ENCODE assay signal across 12 cellular contexts in genomic region chr3:39192490-39193092, GRCh38. TPM values are rescaled to one million over a fixed set of nuclear protein-coding genes. Genes with fewer than 3 reads are reported as not detected.
DNase-seq lines count a peak whose midpoint lies in the region; ATAC-seq, FAIRE-seq and TF ChIP-seq lines count a peak whose summit lies in the region.
"Had no signal": no experiment of that assay in that cellular context is flagged by ENCODE, and none has a peak within 500 bp of the region (broad histone marks: within the 10 kb centered on the region; RNA-seq: fewer than 3 reads in every experiment).

Gene XIRP1 (minus strand): TSS chr3:39192595. CDS start chr3:39189445, 3,150 bp downstream.

- no peak within 1 kb of the TSS for H3K27ac ChIP-seq in GM12878 (ENCODE audit: control insufficient read depth, insufficient read depth)

- in situ Hi-C loops in GM12878 (cut with MboI), result no loop called here

- POLR2A ChIA-PET in GM12878 (lab: Charles Lee), result interaction anchor here (1.2 to 2.9 kb wide), 4 partner anchors 13 to 99 kb away, joined by 3 to 13 read pairs (median 4); no protein-coding TSS in a partner anchor

- FAIRE-seq in GM12878 (lab: Jason Lieb, UNC), result no peak

- TF ChIP-seq CTCF in GM12878 (IDR thresholded peaks at IDR 0.05 in 2 of 3, conservative IDR thresholded peaks at IDR 0.05 in 1 of 3; ENCODE audit: control insufficient read depth in 2 of 3, extremely low read depth in 1 of 3, insufficient read depth in 1 of 3, low read depth in 3 of 3, low read length in 3 of 3) (no peak), neural crest cell (conservative IDR thresholded peaks at IDR 0.05) (no peak), GM10266 (IDR thresholded peaks at IDR 0.05; ENCODE audit: control insufficient read depth, insufficient read depth, low read depth, missing control alignments) (no peak)

- H3K27me3 ChIP-seq in GM12878 (replicated peaks in 1 of 2; ENCODE audit: control insufficient read depth in 2 of 2, insufficient read depth in 2 of 2, low read length in 1 of 2), result 0 out of 4 replicates have a peak, but pooled peaks cover 0 to 1% of the 10 kb centered on the region in 2 experiments

- no peak within 1 kb of the TSS for H2AFZ ChIP-seq in GM12878 (ENCODE audit: control insufficient read depth, low read depth, low read length)

- RAD21 ChIA-PET in GM12878 (lab: Charles Lee; ENCODE audit: unreplicated experiment), result interaction anchor here (0.8 to 16.9 kb wide), 9 partner anchors 8 to 185 kb away, joined by 3 to 456 read pairs (median 6); no protein-coding TSS in a partner anchor

- H3K27me3 Mint-ChIP-seq in neural crest cell (ENCODE audit: low read depth), result peaks cover 19% of the 10 kb centered on the region

- peak within 1 kb of the TSS; percentile 84 for H3K27ac Mint-ChIP-seq in neural crest cell (ENCODE audit: unreplicated experiment)
- H3K27ac Mint-ChIP-seq: WTC11 had no signal

- H3K36me3 Mint-ChIP-seq in neural crest cell (ENCODE audit: low read depth), result no peaks in the 10 kb centered on the region
- H3K36me3 Mint-ChIP-seq: WTC11 had no signal

- no peaks in the 10 kb centered on the region for H3K36me3 ChIP-seq in GM12878 (ENCODE audit: control insufficient read depth in 2 of 2, insufficient read depth in 2 of 2, low read length in 1 of 2)

- no peak for TF ChIP-seq EP300 in GM12878 (IDR thresholded peaks at IDR 0.05; ENCODE audit: borderline replicate concordance in 1 of 2, control insufficient read depth in 1 of 2, low read depth in 2 of 2, low read length in 2 of 2)

- intact Hi-C loops in GM12878 (cut with micrococcal nuclease; ENCODE audit: unreplicated experiment), result no loop called here

- no peak for TF ChIP-seq RAD21 in GM12878 (IDR thresholded peaks at IDR 0.05; ENCODE audit: insufficient read depth, low read depth, low read length)

- H3K9me3 Mint-ChIP-seq in neural crest cell, result no peaks in the 10 kb centered on the region
- H3K9me3 Mint-ChIP-seq: WTC11 had no signal

- no peaks in the 10 kb centered on the region for H4K20me1 ChIP-seq in GM12878 (ENCODE audit: control insufficient read depth, insufficient read depth)

- TF ChIP-seq POLR2A in GM12878 (IDR thresholded peaks at IDR 0.05; ENCODE audit: low read depth, low read length), result no peak

- WGBS in GM12878 (ENCODE audit: insufficient coverage, insufficient replicate concordance, low lambda C conversion rate, missing lambda C conversion rate), result 41% methylated on average over 9 of the region's 9 CpGs

- no peaks in the 10 kb centered on the region for H3K9me3 ChIP-seq in GM12878 (replicated peaks; ENCODE audit: control insufficient read depth, insufficient read depth, low read length)

- DNase-seq in stimulated activated naive CD4-positive, alpha-beta T cell treated with Interleukin-2 at 50 U/mL for 16 hours (lab: John Stamatoyannopoulos, UW), result peak; percentile 11
- DNase-seq in stimulated activated naive CD4-positive, alpha-beta T cell (lab: John Stamatoyannopoulos, UW), result no peak
- DNase-seq in GM12878 (ENCODE audit: low read depth, low spot score) (no peak), neural crest cell (ENCODE audit: low read depth, low spot score) (no peak), GM10266 (ENCODE audit: extremely low spot score) (no peak), midbrain (lab: John Stamatoyannopoulos, UW) (no peak), SK-N-DZ (ENCODE audit: low spot score) (no peak), NCI-H2227 treated with DMSO at 0.1 percent for 48 hours (lab: John Stamatoyannopoulos, UW) (no peak)
- DNase-seq: NCI-H1092, NCI-H446 treated with DMSO at 0.1 percent for 48 hours had no signal

- H3K4me2 ChIP-seq in GM12878 (ENCODE audit: control insufficient read depth, insufficient read depth), result no peak within 1 kb of the TSS

- H3K4me1 Mint-ChIP-seq in neural crest cell, result peaks cover 7% of the 10 kb centered on the region

- no peak within 1 kb of the TSS for H3K4me3 Mint-ChIP-seq in neural crest cell
- H3K4me3 Mint-ChIP-seq: WTC11 had no signal

- BruUV-seq in GM12878 (replicated peaks; lab: Mats Ljungman, UMichigan), result no TSS peak

- SMC1A ChIA-PET in GM12878 (lab: Charles Lee; ENCODE audit: uncharacterized antibody, unreplicated experiment), result interaction anchor here (0.7 to 25.3 kb wide), 8 partner anchors 10 to 184 kb away, joined by 3 to 648 read pairs (median 4); partner anchors contain the start of gene CX3CR1

- H3K9ac ChIP-seq in GM12878 (ENCODE audit: control insufficient read depth, insufficient read depth, low read length), result no peak within 1 kb of the TSS

- CTCF ChIA-PET in GM12878 (lab: Yijun Ruan, JAX), result interaction anchor here (0.7 to 15.9 kb wide), 14 partner anchors 11 to 185 kb away, joined by 3 to 756 read pairs (median 22); partner anchors contain the start of gene CX3CR1

- no peak within 1 kb of the TSS for H3K4me3 ChIP-seq in GM12878

- peaks cover 3% of the 10 kb centered on the region for H3K4me1 ChIP-seq in GM12878 (ENCODE audit: control insufficient read depth, insufficient read depth, low read length)

- H3K79me2 ChIP-seq in GM12878 (ENCODE audit: control insufficient read depth, insufficient read depth, low read length), result no peaks in the 10 kb centered on the region

- ATAC-seq in GM12878, result peak; percentile 45
- ATAC-seq: sciatic nerve, WTC11 had no signal

TF ChIP-seq in GM12878, 131 proteins besides CTCF, POLR2A, EP300 and RAD21 (continues in another document):
- TF ChIP-seq BACH1 (IDR thresholded peaks at IDR 0.05; ENCODE audit: borderline replicate concordance) (no peak), KAT2A (conservative IDR thresholded peaks at IDR 0.05; ENCODE audit: control insufficient read depth, low read depth, low read length) (no peak), ZNF687 (IDR thresholded peaks at IDR 0.05) (no peak), NR2F1 (conservative IDR thresholded peaks at IDR 0.05) (no peak), SKIL (IDR thresholded peaks at IDR 0.05; ENCODE audit: low read depth, poor library complexity, severe bottlenecking) (no peak), FOXM1 (IDR thresholded peaks at IDR 0.05; ENCODE audit: low read depth, low read length) (no peak)

RNA-seq across cellular contexts. Expression of gene XIRP1, which starts in this region (rescaled TPM):
- total RNA-seq in GM12878 (2013; cell fraction: nucleolus; rRNA removed), result 0.12 TPM in 1 of 2 replicates, not detected in the other
- total RNA-seq in GM12878 (2014; rRNA removed) (0.16 and 0.17 TPM in 2 replicates), GM12878 (2014; rRNA removed; fragmentation: Illumina TruSeq; extraction: Trizol) (0.18 and 0.23 TPM in 2 replicates), GM12878 (2021) (0.38 and 0.40 TPM in 2 replicates), neural crest cell (not detected in 2 replicates)
- 0.16 TPM for polyA plus RNA-seq in GM12878 (2011; ENCODE audit: low read depth)
- polyA plus RNA-seq in GM12878 (2011; rRNA removed) (0.01 and 0.03 TPM in 2 replicates), GM12878 (2014; fragmentation: Illumina TruSeq; extraction: Trizol) (0.14 and 0.24 TPM in 2 replicates), GM12878 (2014; fragmentation: Nextera tagmentation; extraction: Ambion mirVana) (under 1 TPM in 1 of 2 experiments, not detected in 1; 0.05 TPM), GM12878 (2014; rRNA removed) (0.08 and 0.27 TPM in 2 replicates), GM12878 (2016; fragmentation: Nextera tagmentation; extraction: Ambion mirVana) (under 1 TPM; 0.04 to 0.05 TPM)
- polyA plus RNA-seq in GM12878 (2011; cell fraction: cytosol; rRNA removed), result 0.03 and 0.08 TPM in 2 replicates
- polyA plus RNA-seq in GM12878 (2011; cell fraction: nucleus; rRNA removed), result 0.30 and 0.37 TPM in 2 replicates
- polyA plus RNA-seq in GM12878 (2012), result 0.20 and 0.28 TPM in 2 replicates
- polyA minus RNA-seq in GM12878 (2011; rRNA and poly(A)+ RNA removed), result 0.07 and 0.21 TPM in 2 replicates
- not detected in 2 replicates for polyA minus RNA-seq in GM12878 (2011; cell fraction: cytosol; rRNA and poly(A)+ RNA removed)
- 0.12 and 0.29 TPM in 2 replicates for polyA minus RNA-seq in GM12878 (2011; cell fraction: nucleus; rRNA and poly(A)+ RNA removed)
- polyA plus RNA-seq in SK-N-DZ (2014; cell fraction: cytosol; rRNA removed), result not detected in 2 replicates
- not detected in 2 replicates for polyA plus RNA-seq in SK-N-DZ (2014; cell fraction: nucleus; rRNA removed)
- total RNA-seq: WTC11 had no signal

Comparison
In these comparisons a context has a peak if more than half of its experiments do, and no peak if none do; other contexts are left out.
1. Peak in ATAC-seq in GM12878; RNA of the gene not detected or under 1 TPM.